ENCODE assay signal across 17 cellular contexts in genomic region chr10:2798340-2798739, GRCh38.
DNase-seq lines count a peak whose midpoint lies in the region; ATAC-seq, FAIRE-seq and TF ChIP-seq lines count a peak whose summit lies in the region.
"Had no signal": no experiment of that assay in that cellular context is flagged by ENCODE, and none has a peak within 500 bp of the region (broad histone marks: within the 10 kb centered on the region; RNA-seq: fewer than 3 reads in every experiment).

No MANE protein-coding gene starts in this region.

- 39 to 58% methylated on average over 2 to 4 of the region's 4 CpGs for WGBS in endodermal cell (ENCODE audit: insufficient coverage in 1 of 2, insufficient read length in 1 of 2), 2 experiments

- no peaks in the 10 kb centered on the region for H3K36me3 ChIP-seq in Karpas-422 (ENCODE audit: insufficient read depth, low read length)
- no peaks in the 10 kb centered on the region for H3K36me3 ChIP-seq in NT2/D1 (ENCODE audit: insufficient read depth, insufficient read length, low read length)
- no peaks in the 10 kb centered on the region for H3K36me3 ChIP-seq in endodermal cell (ENCODE audit: control insufficient read depth, insufficient read depth, low read length)

- peaks cover 4% of the 10 kb centered on the region for H3K9me3 Mint-ChIP-seq in endodermal cell

- no peak overlapping the region for H3K4me3 ChIP-seq in Karpas-422 (ENCODE audit: low read length)
- no peak overlapping the region for H3K4me3 ChIP-seq in NT2/D1 (ENCODE audit: insufficient read length, low read depth)
- no peak overlapping the region for H3K4me3 ChIP-seq in endodermal cell (ENCODE audit: low read length)

- no peaks in the 10 kb centered on the region for H4K20me1 ChIP-seq in Karpas-422 (ENCODE audit: insufficient read depth, low read depth, low read length)

- peak overlapping the region; percentile 39 for H3K4me2 ChIP-seq in Karpas-422 (ENCODE audit: low read depth, low read length, poor library complexity, severe bottlenecking)

- H2AFZ ChIP-seq in Karpas-422 (ENCODE audit: low read length) = no peak overlapping the region

- ATAC-seq in stimulated activated naive CD8-positive, alpha-beta T cell treated with anti-CD3 and anti-CD28 coated beads, Interleukin-15, Interleukin-2, amounts not matched to agents 100 U/mL and 50 U/mL, for 24 hours = no peak
- ATAC-seq: HepG2 had no signal

- no peak overlapping the region for H3K27ac Mint-ChIP-seq in endodermal cell
- H3K27ac Mint-ChIP-seq: CD4-positive, CD25-positive, alpha-beta regulatory T cell; T-helper 1 cell treated with Interleukin-12 subunit alpha and Interleukin-12 subunit beta and Interleukin-4 antibody, amounts not matched to agents 30 μg/mL and 1 μg/mL, for 36 hours had no signal

- H3K36me3 Mint-ChIP-seq in endodermal cell (ENCODE audit: low read depth) = no peaks in the 10 kb centered on the region
- H3K36me3 Mint-ChIP-seq: CD4-positive, CD25-positive, alpha-beta regulatory T cell had no signal

- H3K79me2 ChIP-seq in Karpas-422 (ENCODE audit: low read length) = no peaks in the 10 kb centered on the region

- H3K4me1 ChIP-seq in Karpas-422 (ENCODE audit: low read length) = peaks cover 9% of the 10 kb centered on the region
- H3K4me1 ChIP-seq in NT2/D1 (ENCODE audit: insufficient read depth, insufficient read length) = no peaks in the 10 kb centered on the region
- no peaks in the 10 kb centered on the region for H3K4me1 ChIP-seq in endodermal cell (ENCODE audit: control insufficient read depth, insufficient read depth, low read length)

- peaks cover 5% of the 10 kb centered on the region for H3K4me1 Mint-ChIP-seq in endodermal cell
- H3K4me1 Mint-ChIP-seq: CD4-positive, CD25-positive, alpha-beta regulatory T cell had no signal

- H3K27me3 ChIP-seq in Karpas-422 (ENCODE audit: low read length) (no peaks in the 10 kb centered on the region), NT2/D1 (ENCODE audit: insufficient read depth, insufficient read length) (no peaks in the 10 kb centered on the region), endodermal cell (ENCODE audit: control insufficient read depth, insufficient read depth, low read length, poor library complexity, severe bottlenecking) (no peaks in the 10 kb centered on the region)

- no peaks in the 10 kb centered on the region for H3K27me3 Mint-ChIP-seq in endodermal cell (ENCODE audit: insufficient read depth)

- peak; percentile 94 for FAIRE-seq in D721Med (lab: Jason Lieb, UNC)
- FAIRE-seq: G401.6, HepG2 had no signal

- H3K27ac ChIP-seq in Karpas-422 (ENCODE audit: low read length) = no peak overlapping the region
- H3K27ac ChIP-seq in endodermal cell (ENCODE audit: low read depth, low read length) = no peak overlapping the region

- no peaks in the 10 kb centered on the region; the same call in 1 of the 2 replicates for H3K9me2 ChIP-seq in Karpas-422 (replicated peaks; ENCODE audit: insufficient read depth, low read length)

- peaks cover 3% of the 10 kb centered on the region; the same call in 1 of the 2 replicates for H3K9me3 ChIP-seq in Karpas-422 (ENCODE audit: low read length)
- no peaks in the 10 kb centered on the region for H3K9me3 ChIP-seq in NT2/D1 (ENCODE audit: insufficient read depth, low read length)
- no peaks in the 10 kb centered on the region for H3K9me3 ChIP-seq in endodermal cell (ENCODE audit: control insufficient read depth, low read length)

- H3K9ac ChIP-seq in Karpas-422 (ENCODE audit: low read length) (no peak overlapping the region), NT2/D1 (ENCODE audit: insufficient read length, low read depth) (no peak overlapping the region), endodermal cell (ENCODE audit: extremely low read depth, low read length, poor library complexity, severe bottlenecking) (no peak overlapping the region)

- no peak overlapping the region for H3K4me3 Mint-ChIP-seq in endodermal cell
- H3K4me3 Mint-ChIP-seq: CD4-positive, CD25-positive, alpha-beta regulatory T cell; T-helper 1 cell treated with Interleukin-12 subunit alpha and Interleukin-12 subunit beta and Interleukin-4 antibody, amounts not matched to agents 30 μg/mL and 1 μg/mL, for 36 hours had no signal

- DNase-seq in D721Med (ENCODE audit: insufficient read length, low spot score) (no peak), Karpas-422 (no peak), NT2/D1 (ENCODE audit: low read depth, low spot score) (peak; percentile 6), iPS-NIHi11 (ENCODE audit: low spot score) (peak; percentile 43), GF-D8 (lab: John Stamatoyannopoulos, UW) (no peak), NCI-H446 treated with DMSO at 0.1 percent for 48 hours (lab: John Stamatoyannopoulos, UW) (no peak), endodermal cell (no peak)
- no peak for DNase-seq in stimulated activated naive CD8-positive, alpha-beta T cell treated with anti-CD3 and anti-CD28 coated beads, Interleukin-15, Interleukin-2, amounts not matched to agents 100 U/mL and 50 U/mL, for 24 hours
- DNase-seq: AML-193; CD4-positive, CD25-positive, alpha-beta regulatory T cell; DMS79 treated with DMSO at 0.1 percent for 48 hours; NCI-H1436; NCI-H2081 treated with DMSO at 0.1 percent for 48 hours; NCI-H345 had no signal

- TF ChIP-seq CTCF in D721Med (IDR thresholded peaks at IDR 0.05; ENCODE audit: insufficient read depth, missing control alignments) (no peak), endodermal cell (conservative IDR thresholded peaks at IDR 0.05) (no peak)

Comparison
In these comparisons a context has a peak if more than half of its experiments do, and no peak if none do; other contexts are left out.
1. DNase-seq: peak in NT2/D1 (single experiment) and iPS-NIHi11 (single experiment); none in D721Med (single experiment), Karpas-422 (single experiment), GF-D8 (single experiment), NCI-H446 treated with DMSO at 0.1 percent for 48 hours (single experiment), endodermal cell (single experiment) and stimulated activated naive CD8-positive, alpha-beta T cell treated with anti-CD3 and anti-CD28 coated beads, Interleukin-15, Interleukin-2, amounts not matched to agents 100 U/mL and 50 U/mL, for 24 hours (single experiment).